Comparison of ENCODE assay signal across 1 cellular context in genomic region chr12:56359851-56360767, GRCh38.
TF ChIP-seq lines count a peak whose summit lies in the region.

Gene STAT2, minus strand, starts transcription at chr12:56360107. Its CDS starts 3,536 bp downstream, at chr12:56356571.

TF ChIP-seq in HepG2, 621 proteins besides CTCF, POLR2A, EP300 and RAD21 (continued from another document and continues in another):
- TF ChIP-seq E2F5 (CRISPR knock-in tag; conservative IDR thresholded peaks at IDR 0.05) (peak; percentile 62; the same call in 1 of the 2 replicates), ZNF607 (CRISPR knock-in tag; IDR thresholded peaks at IDR 0.05; ENCODE audit: borderline replicate concordance) (0 out of 2 replicates have a peak, but pooled peaks have one; percentile 58), ETS1 (CRISPR knock-in tag; IDR thresholded peaks at IDR 0.05) (0 out of 2 replicates have a peak, but pooled peaks have one; percentile 24), ZHX2 (IDR thresholded peaks at IDR 0.05; ENCODE audit: low read depth) (peak; percentile 76), ZHX2 (CRISPR knock-in tag; IDR thresholded peaks at IDR 0.05; ENCODE audit: borderline replicate concordance) (no peak), ZXDC (CRISPR knock-in tag; IDR thresholded peaks at IDR 0.05) (no peak), ZNF883 (CRISPR knock-in tag; IDR thresholded peaks at IDR 0.05; ENCODE audit: not compliant biosample characterization) (peak; percentile 46), ZBTB7A (CRISPR knock-in tag; IDR thresholded peaks at IDR 0.05) (no peak), MAFF (IDR thresholded peaks at IDR 0.05; ENCODE audit: low read depth, low read length) (peak; percentile 23; the same call in 1 of the 2 replicates), MXD3 (CRISPR knock-in tag; IDR thresholded peaks at IDR 0.05) (peak; percentile 61; the same call in 1 of the 2 replicates), ZNF282 (IDR thresholded peaks at IDR 0.05; ENCODE audit: partially characterized antibody) (no peak), FOXJ3 (CRISPR knock-in tag; IDR thresholded peaks at IDR 0.05; ENCODE audit: borderline replicate concordance) (peak; percentile 47; the same call in 1 of the 2 replicates), MBNL3 (CRISPR knock-in tag; conservative IDR thresholded peaks at IDR 0.05) (no peak), ZBTB38 (CRISPR knock-in tag; IDR thresholded peaks at IDR 0.05) (peak; percentile 12; the same call in 1 of the 2 replicates), HMGXB4 (CRISPR knock-in tag; IDR thresholded peaks at IDR 0.05; ENCODE audit: borderline replicate concordance in 1 of 2, low read depth in 1 of 2) (peak; percentile 41 to 42), KDM1A (CRISPR knock-in tag; IDR thresholded peaks at IDR 0.05) (no peak), SPEN (CRISPR knock-in tag; IDR thresholded peaks at IDR 0.05; ENCODE audit: low read depth) (0 out of 2 replicates have a peak, but pooled peaks have one; percentile 50), CCDC6 (CRISPR knock-in tag; IDR thresholded peaks at IDR 0.05) (no peak; the same call in 1 of the 2 replicates), MAZ (IDR thresholded peaks at IDR 0.05; ENCODE audit: borderline replicate concordance, low read depth, low read length) (0 out of 2 replicates have a peak, but pooled peaks have one; percentile 61), MAZ (CRISPR knock-in tag; IDR thresholded peaks at IDR 0.05; ENCODE audit: low read depth) (peak; percentile 74), ZZZ3 (CRISPR knock-in tag; IDR thresholded peaks at IDR 0.05; ENCODE audit: borderline replicate concordance) (no peak), ZNF709 (CRISPR knock-in tag; IDR thresholded peaks at IDR 0.05) (no peak), ZNF501 (CRISPR knock-in tag; IDR thresholded peaks at IDR 0.05) (peak; percentile 91), IRF1 (CRISPR knock-in tag; IDR thresholded peaks at IDR 0.05; ENCODE audit: low read depth) (peak; percentile 92), ATF4 (CRISPR knock-in tag; IDR thresholded peaks at IDR 0.05) (0 out of 4 replicates have a peak, but pooled peaks of 1 of the 2 experiments have one; percentile 49), PLSCR1 (CRISPR knock-in tag; IDR thresholded peaks at IDR 0.05; ENCODE audit: borderline replicate concordance) (no peak), HNF4A (CRISPR knock-in tag; IDR thresholded peaks at IDR 0.05) (peak; percentile 33; the same call in 1 of the 2 replicates), ZNF350 (CRISPR knock-in tag; IDR thresholded peaks at IDR 0.05; ENCODE audit: borderline replicate concordance, low read depth) (peak; percentile 89; the same call in 1 of the 2 replicates), KLF12 (CRISPR knock-in tag; IDR thresholded peaks at IDR 0.05; ENCODE audit: borderline replicate concordance) (peak; percentile 44; the same call in 1 of the 2 replicates), HOXA3 (CRISPR knock-in tag; IDR thresholded peaks at IDR 0.05) (peak; percentile 75), BORCS8-MEF2B (CRISPR knock-in tag; IDR thresholded peaks at IDR 0.05) (0 out of 2 replicates have a peak, but pooled peaks have one; percentile 58), KLF16 (CRISPR knock-in tag; IDR thresholded peaks at IDR 0.05) (peak in 1 of 2 experiments; percentile 43; a peak in 1 of 4 replicates), ARNT (IDR thresholded peaks at IDR 0.05) (no peak), TFAP4 (IDR thresholded peaks at IDR 0.05; ENCODE audit: borderline replicate concordance, low read depth) (peak; percentile 100), CEBPG (CRISPR knock-in tag; IDR thresholded peaks at IDR 0.05) (0 out of 2 replicates have a peak, but pooled peaks have one; percentile 17), ZNF20 (CRISPR knock-in tag; IDR thresholded peaks at IDR 0.05) (no peak), YEATS2 (CRISPR knock-in tag; IDR thresholded peaks at IDR 0.05; ENCODE audit: borderline replicate concordance) (peak; percentile 48; the same call in 1 of the 2 replicates), TOPORS (CRISPR knock-in tag; IDR thresholded peaks at IDR 0.05) (0 out of 2 replicates have a peak, but pooled peaks have one; percentile 33), YEATS4 (CRISPR knock-in tag; IDR thresholded peaks at IDR 0.05; ENCODE audit: borderline replicate concordance) (peak; percentile 56), HNRNPL (IDR thresholded peaks at IDR 0.05; ENCODE audit: low read depth, low read length) (0 out of 2 replicates have a peak, but pooled peaks have one; percentile 27), NFYC (CRISPR knock-in tag; IDR thresholded peaks at IDR 0.05) (peak; percentile 90), ZGPAT (CRISPR knock-in tag; IDR thresholded peaks at IDR 0.05) (no peak), GABPB1 (CRISPR knock-in tag; IDR thresholded peaks at IDR 0.05) (peak; percentile 93), MAF1 (CRISPR knock-in tag; IDR thresholded peaks at IDR 0.05; ENCODE audit: borderline replicate concordance) (peak; percentile 92; the same call in 1 of the 2 replicates)
